Comparison of ENCODE assay signal across 1 cellular context in the genomic region with DNA sequence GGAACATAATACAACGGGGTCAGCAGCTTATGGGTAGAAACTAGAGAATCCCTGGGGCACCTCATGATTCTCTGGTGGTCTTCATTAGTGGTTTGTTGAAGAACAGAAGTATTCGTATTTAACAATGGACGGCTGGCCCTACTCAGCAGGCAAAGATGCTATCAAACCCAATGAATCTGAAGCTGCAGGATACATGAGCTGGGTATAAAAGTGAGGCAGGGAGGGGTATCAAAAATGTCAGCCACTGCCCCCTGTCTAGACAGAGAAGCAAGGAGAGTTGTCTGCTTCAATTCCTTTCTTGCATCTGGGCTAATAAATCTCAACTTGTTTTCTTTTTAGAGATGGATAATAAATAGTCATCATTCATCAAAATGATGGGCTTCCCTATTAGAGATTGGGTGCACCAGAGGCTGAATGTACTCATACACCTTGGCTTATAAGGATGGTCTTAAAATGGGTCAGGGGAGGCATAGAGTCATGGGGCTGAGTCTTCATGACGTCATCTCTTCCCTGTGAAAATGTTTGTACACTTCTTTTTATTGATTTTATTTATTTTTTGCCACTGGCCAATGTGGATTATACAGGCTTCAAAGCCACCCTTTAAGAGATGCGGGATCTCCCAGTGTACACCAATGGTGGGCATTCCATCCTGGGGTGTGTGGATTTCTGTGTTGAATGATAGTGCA.
TF ChIP-seq lines count a peak whose summit lies in the region.

No MANE protein-coding gene starts in this region.

TF ChIP-seq in HEK293, 187 proteins besides CTCF, POLR2A, EP300 and RAD21:
- TF ChIP-seq, protein P1, sequence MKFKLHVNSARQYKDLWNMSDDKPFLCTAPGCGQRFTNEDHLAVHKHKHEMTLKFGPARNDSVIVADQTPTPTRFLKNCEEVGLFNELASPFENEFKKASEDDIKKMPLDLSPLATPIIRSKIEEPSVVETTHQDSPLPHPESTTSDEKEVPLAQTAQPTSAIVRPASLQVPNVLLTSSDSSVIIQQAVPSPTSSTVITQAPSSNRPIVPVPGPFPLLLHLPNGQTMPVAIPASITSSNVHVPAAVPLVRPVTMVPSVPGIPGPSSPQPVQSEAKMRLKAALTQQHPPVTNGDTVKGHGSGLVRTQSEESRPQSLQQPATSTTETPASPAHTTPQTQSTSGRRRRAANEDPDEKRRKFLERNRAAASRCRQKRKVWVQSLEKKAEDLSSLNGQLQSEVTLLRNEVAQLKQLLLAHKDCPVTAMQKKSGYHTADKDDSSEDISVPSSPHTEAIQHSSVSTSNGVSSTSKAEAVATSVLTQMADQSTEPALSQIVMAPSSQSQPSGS (tag by site-specific recombination; IDR thresholded peaks at IDR 0.05; ENCODE audit: low read depth) = peak; percentile 55; the same call in 1 of the 2 replicates
- TF ChIP-seq ZNF776 (tag by site-specific recombination; IDR thresholded peaks at IDR 0.05; ENCODE audit: borderline replicate concordance) = no peak
- TF ChIP-seq ZBTB7A (tag by site-specific recombination; IDR thresholded peaks at IDR 0.05; ENCODE audit: low read depth) = no peak
- TF ChIP-seq ZNF561 (tag by site-specific recombination; IDR thresholded peaks at IDR 0.05; ENCODE audit: borderline replicate concordance) = no peak
- peak; percentile 68; the same call in 1 of the 2 replicates for TF ChIP-seq TRIM28 (IDR thresholded peaks at IDR 0.05; ENCODE audit: borderline replicate concordance, low read length)
- no peak for TF ChIP-seq ZNF473 (tag by site-specific recombination; IDR thresholded peaks at IDR 0.05)
- no peak for TF ChIP-seq ZNF555 (tag by site-specific recombination; conservative IDR thresholded peaks at IDR 0.05)
- TF ChIP-seq ZNF23 (tag by site-specific recombination; IDR thresholded peaks at IDR 0.05; ENCODE audit: borderline replicate concordance) = no peak
